ENCODE assay signal across 9 cellular contexts in the genomic region with DNA sequence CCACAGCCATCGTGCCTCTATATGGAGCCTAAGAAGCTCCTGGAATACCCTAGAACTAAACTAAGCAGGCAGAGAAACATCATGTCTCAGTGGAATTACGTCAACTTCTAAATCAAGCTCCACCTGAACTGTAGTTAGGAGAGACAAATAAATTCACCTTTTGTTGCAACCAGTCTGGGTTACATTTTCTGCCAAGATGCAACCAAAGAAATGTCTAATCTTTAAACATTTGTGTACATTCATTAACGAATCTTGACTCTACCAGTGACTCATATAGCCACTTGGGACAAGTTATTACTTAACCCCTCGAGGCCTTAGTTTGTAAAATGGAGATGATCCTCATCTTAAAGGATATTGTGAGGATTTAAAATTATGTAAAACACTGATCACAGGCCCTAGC. TPM values are rescaled to one million over a fixed set of nuclear protein-coding genes. Genes with fewer than 3 reads are reported as not detected.
A peak's percentile ranks its signal among the peaks of the same experiment; 100 is the strongest.
DNase-seq lines count a peak whose midpoint lies in the region; ATAC-seq and TF ChIP-seq lines count a peak whose summit lies in the region.
"Had no signal": no experiment of that assay in that cellular context is flagged by ENCODE, and none has a peak within 500 bp of the region (broad histone marks: within the 10 kb centered on the region; RNA-seq: fewer than 3 reads in every experiment).

No MANE protein-coding gene starts in this region.

- ATAC-seq in GM19467 (IDR thresholded peaks at IDR 0.05; ENCODE audit: unreplicated experiment) (peak; percentile 67), HG03159 (IDR thresholded peaks at IDR 0.05; ENCODE audit: unreplicated experiment) (peak; percentile 52)

- no peaks in the 10 kb centered on the region for H3K9me3 Mint-ChIP-seq in activated T-helper 2 cell treated with anti-CD3 and anti-CD28 coated beads, Interferon-gamma antibody, Interleukin-2, Interleukin-4, amounts not matched to agents 10 μg/mL and 5 μg/mL and 100 μg/mL, durations not matched to agents 14 hours and 24 hours and 36 hours

- H3K36me3 ChIP-seq in duodenal mucosa (ENCODE audit: control insufficient read depth in 1 of 2, insufficient read depth in 2 of 2, low read length in 2 of 2) (no peaks in the 10 kb centered on the region), smooth muscle cell (ENCODE audit: low read depth) (no peaks in the 10 kb centered on the region), OCI-LY7 (ENCODE audit: insufficient read depth, low read length) (no peaks in the 10 kb centered on the region)

- H3K27me3 Mint-ChIP-seq in activated T-helper 2 cell treated with anti-CD3 and anti-CD28 coated beads, Interferon-gamma antibody, Interleukin-2, Interleukin-4, amounts not matched to agents 10 μg/mL and 5 μg/mL and 100 μg/mL, durations not matched to agents 14 hours and 24 hours and 36 hours (ENCODE audit: low read depth), result peaks cover 19% of the 10 kb centered on the region

- H3K4me1 Mint-ChIP-seq in activated T-helper 2 cell treated with anti-CD3 and anti-CD28 coated beads, Interferon-gamma antibody, Interleukin-2, Interleukin-4, amounts not matched to agents 10 μg/mL and 5 μg/mL and 100 μg/mL, durations not matched to agents 14 hours and 24 hours and 36 hours (ENCODE audit: low read depth), result peaks cover 3% of the 10 kb centered on the region

- peaks cover 29 to 67% of the 10 kb centered on the region in 2 donors for H3K4me1 ChIP-seq in duodenal mucosa (ENCODE audit: control insufficient read depth in 1 of 2, insufficient read depth in 2 of 2, low read length in 2 of 2)
- peaks cover 32% of the 10 kb centered on the region for H3K4me1 ChIP-seq in smooth muscle cell (ENCODE audit: low read depth)
- no peaks in the 10 kb centered on the region for H3K4me1 ChIP-seq in OCI-LY7 (ENCODE audit: insufficient read depth, low read length, poor library complexity, severe bottlenecking)

- H3K9ac ChIP-seq in duodenal mucosa (ENCODE audit: low read depth in 1 of 2, low read length in 2 of 2), result peak overlapping the region in 1 of 2 donors; percentile 12
- H3K9ac ChIP-seq in smooth muscle cell (ENCODE audit: low read depth), result no peak overlapping the region
- H3K9ac ChIP-seq: KMS-11 had no signal

- no peak overlapping the region for H2AFZ ChIP-seq in smooth muscle cell (ENCODE audit: low read depth)
- no peak overlapping the region for H2AFZ ChIP-seq in OCI-LY7 (ENCODE audit: low read length)

- CTCF ChIA-PET in OCI-LY7 (lab: Charles Lee; ENCODE audit: unreplicated experiment), result no interaction called here

- TF ChIP-seq CTCF in smooth muscle cell (IDR thresholded peaks at IDR 0.05; ENCODE audit: borderline replicate concordance, insufficient read depth, poor library complexity, severe bottlenecking) (no peak), OCI-LY7 (conservative IDR thresholded peaks at IDR 0.05; ENCODE audit: low read length) (no peak)

- H3K27ac ChIP-seq in duodenal mucosa (ENCODE audit: low read depth, low read length) (peak overlapping the region; percentile 16), smooth muscle cell (ENCODE audit: low read depth) (peak overlapping the region; percentile 59), OCI-LY7 (ENCODE audit: low read depth, low read length, poor library complexity, severe bottlenecking) (no peak overlapping the region)
- H3K27ac ChIP-seq: KMS-11 had no signal

- peaks cover 19% of the 10 kb centered on the region for H4K20me1 ChIP-seq in smooth muscle cell (ENCODE audit: low read depth)
- H4K20me1 ChIP-seq in OCI-LY7 (ENCODE audit: insufficient read depth, low read length), result no peaks in the 10 kb centered on the region

- POLR2A ChIA-PET in OCI-LY7 (lab: Charles Lee), result interaction anchor here (0.7 kb wide), 1 partner anchor 12 kb away, joined by 3 read pairs; no protein-coding TSS in a partner anchor

- no TSS peak for BruUV-seq in OCI-LY7 (replicated peaks; lab: Mats Ljungman, UMichigan)

- no peaks in the 10 kb centered on the region for H3K9me2 ChIP-seq in OCI-LY7 (ENCODE audit: insufficient read depth, low read length)

- no peak for DNase-seq in smooth muscle cell (lab: John Stamatoyannopoulos, UW; ENCODE audit: unreplicated experiment)
- no peak for DNase-seq in activated T-helper 2 cell treated with anti-CD3 and anti-CD28 coated beads, Interferon-gamma antibody, Interleukin-2, Interleukin-4, amounts not matched to agents 10 μg/mL and 5 μg/mL and 100 μg/mL, durations not matched to agents 14 hours and 24 hours and 36 hours (ENCODE audit: low spot score)
- no peak for DNase-seq in OCI-LY7 (ENCODE audit: low spot score)
- DNase-seq in NCI-H1092 (lab: John Stamatoyannopoulos, UW), result no peak
- DNase-seq in D341Med (ENCODE audit: low spot score), result no peak

- H3K9me3 ChIP-seq in duodenal mucosa (ENCODE audit: control insufficient read depth in 1 of 2, low read length in 2 of 2) (no peaks in the 10 kb centered on the region), smooth muscle cell (replicated peaks; ENCODE audit: low read depth) (no peaks in the 10 kb centered on the region), OCI-LY7 (ENCODE audit: low read length) (no peaks in the 10 kb centered on the region)

- H3K4me3 Mint-ChIP-seq in activated T-helper 2 cell treated with anti-CD3 and anti-CD28 coated beads, Interferon-gamma antibody, Interleukin-2, Interleukin-4, amounts not matched to agents 10 μg/mL and 5 μg/mL and 100 μg/mL, durations not matched to agents 14 hours and 24 hours and 36 hours (ENCODE audit: low read depth), result no peak overlapping the region

- H3K79me2 ChIP-seq in smooth muscle cell (ENCODE audit: low read depth), result peaks cover 83% of the 10 kb centered on the region
- H3K79me2 ChIP-seq in OCI-LY7 (ENCODE audit: insufficient read depth, low read depth, low read length), result no peaks in the 10 kb centered on the region

- no peak overlapping the region for H3K27ac Mint-ChIP-seq in activated T-helper 2 cell treated with anti-CD3 and anti-CD28 coated beads, Interferon-gamma antibody, Interleukin-2, Interleukin-4, amounts not matched to agents 10 μg/mL and 5 μg/mL and 100 μg/mL, durations not matched to agents 14 hours and 24 hours and 36 hours

- H3K4me3 ChIP-seq in duodenal mucosa (ENCODE audit: low read depth in 1 of 2, low read length in 2 of 2), result peak overlapping the region in 1 of 2 donors; percentile 3
- H3K4me3 ChIP-seq in smooth muscle cell, result no peak overlapping the region
- H3K4me3 ChIP-seq in OCI-LY7 (ENCODE audit: low read depth, low read length, poor library complexity, severe bottlenecking), result no peak overlapping the region

- H3F3A ChIP-seq in smooth muscle cell (ENCODE audit: low read depth), result peaks cover 7% of the 10 kb centered on the region

- H3K27me3 ChIP-seq in duodenal mucosa (ENCODE audit: control insufficient read depth in 1 of 2, insufficient read depth in 2 of 2, low read length in 2 of 2) (no peaks in the 10 kb centered on the region), smooth muscle cell (ENCODE audit: low read depth) (no peaks in the 10 kb centered on the region)

- H3K36me3 Mint-ChIP-seq in activated T-helper 2 cell treated with anti-CD3 and anti-CD28 coated beads, Interferon-gamma antibody, Interleukin-2, Interleukin-4, amounts not matched to agents 10 μg/mL and 5 μg/mL and 100 μg/mL, durations not matched to agents 14 hours and 24 hours and 36 hours (ENCODE audit: low read depth), result no peaks in the 10 kb centered on the region

- intact Hi-C loops in activated T-helper 2 cell treated with anti-CD3 and anti-CD28 coated beads, Interferon-gamma antibody, Interleukin-2, Interleukin-4, amounts not matched to agents 10 μg/mL and 5 μg/mL and 100 μg/mL, durations not matched to agents 14 hours and 24 hours and 36 hours (cut with micrococcal nuclease), result loop anchor here (10.0 kb wide), 1 partner anchor 257 kb away; no protein-coding TSS in a partner anchor
- intact Hi-C loops in OCI-LY7 (cut with micrococcal nuclease; ENCODE audit: unreplicated experiment), result no loop called here

- H3K4me2 ChIP-seq in smooth muscle cell (peak overlapping the region; percentile 64), OCI-LY7 (ENCODE audit: low read length) (no peak overlapping the region)
- H3K4me2 ChIP-seq: KMS-11 had no signal

- WGBS in smooth muscle cell (ENCODE audit: low lambda C conversion rate), result 55% methylated on average over 4 of the region's 4 CpGs

RNA-seq across cellular contexts. Expression of gene PTPRK, which starts 8.9 kb away (rescaled TPM):
- total RNA-seq in smooth muscle cell (45.4 and 50.4 TPM in 2 replicates), OCI-LY7 (2022) (0.48 TPM in 1 of 2 replicates, not detected in the other)
- polyA plus RNA-seq in smooth muscle cell, result 21.7 and 32.3 TPM in 2 replicates
- 4.2 and 6.1 TPM in 2 replicates for total RNA-seq in activated T-helper 2 cell treated with anti-CD3 and anti-CD28 coated beads, Interferon-gamma antibody, Interleukin-2, Interleukin-4, amounts not matched to agents 10 μg/mL and 5 μg/mL and 100 μg/mL, durations not matched to agents 14 hours and 24 hours and 36 hours
- not detected in 2 replicates for total RNA-seq in OCI-LY7 (2014; rRNA removed; shearing (Covaris generic))
